In the genomic region with DNA sequence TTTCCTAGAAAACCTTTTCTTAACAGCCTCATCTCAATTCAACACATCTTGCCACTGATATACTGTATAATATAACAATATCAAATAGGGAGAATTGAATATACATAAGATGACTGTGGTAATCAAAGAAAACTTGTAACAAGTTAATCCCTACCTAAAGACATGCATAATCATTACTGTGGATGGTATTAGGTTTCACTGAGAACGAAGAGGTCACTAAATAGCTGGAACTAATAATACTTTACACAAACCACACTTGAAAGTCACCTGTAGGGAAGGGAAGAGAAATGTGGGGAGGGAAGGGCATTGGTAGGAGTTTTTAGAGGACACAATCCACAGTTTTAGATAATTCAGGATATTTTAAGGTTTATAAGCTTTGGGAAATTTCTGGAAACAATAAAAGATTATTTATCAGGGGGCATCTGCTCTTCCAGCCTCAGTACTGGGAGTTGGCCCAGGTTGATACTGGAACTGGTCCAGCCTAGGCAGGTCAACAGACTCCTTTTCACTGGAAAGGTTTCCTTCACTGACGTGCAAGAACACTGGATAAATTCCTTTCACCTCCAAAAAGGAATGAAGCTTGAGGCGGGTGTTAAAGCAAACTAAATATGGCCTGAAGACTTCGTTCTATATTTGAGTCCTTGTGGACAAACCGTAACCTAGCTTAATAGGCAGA, we compare ENCODE assay signal across 15 cellular contexts.
"Had no signal": no experiment of that assay in that cellular context is flagged by ENCODE, and none has a peak within 500 bp of the region (broad histone marks: within the 10 kb centered on the region; RNA-seq: fewer than 3 reads in every experiment).

No MANE protein-coding gene starts in this region.

- H3K4me3 Mint-ChIP-seq: natural killer cell; stimulated activated naive B cell treated with anti-CD40 and anti-IgM and Interleukin-4, amounts not matched to agents 10 μg/mL and 1 μg/mL and 100 μg/mL, for 72 hours had no signal

- H3K27me3 Mint-ChIP-seq: stimulated activated naive B cell treated with anti-CD40 and anti-IgM and Interleukin-4, amounts not matched to agents 10 μg/mL and 1 μg/mL and 100 μg/mL, for 72 hours had no signal

- H2AFZ ChIP-seq: hepatocyte had no signal

- H3K27me3 ChIP-seq: adrenal gland, colonic mucosa, esophagus muscularis mucosa, hepatocyte, transverse colon, vagina had no signal

- H3K4me3 ChIP-seq: adrenal gland, colonic mucosa, esophagus muscularis mucosa, hepatocyte, transverse colon, vagina had no signal

- H3K9me3 Mint-ChIP-seq: natural killer cell; stimulated activated naive B cell treated with anti-CD40 and anti-IgM and Interleukin-4, amounts not matched to agents 10 μg/mL and 1 μg/mL and 100 μg/mL, for 72 hours had no signal

- H3K36me3 Mint-ChIP-seq: natural killer cell; stimulated activated naive B cell treated with anti-CD40 and anti-IgM and Interleukin-4, amounts not matched to agents 10 μg/mL and 1 μg/mL and 100 μg/mL, for 72 hours had no signal

- H3K4me1 ChIP-seq: colonic mucosa, esophagus muscularis mucosa, vagina had no signal

- DNase-seq: activated CD4-positive, CD25-positive, alpha-beta regulatory T cell treated with anti-CD3 and anti-CD28 coated beads, Interleukin-2, amount 50 U/mL, for 72 hours; activated naive CD4-positive, alpha-beta T cell treated with anti-CD3 and anti-CD28 coated beads, Interleukin-2, amount 50 U/mL, for 16 hours; adrenal gland; colonic mucosa; left ventricle myocardium superior; mesendoderm; natural killer cell; posterior cingulate gyrus; stimulated activated CD4-positive, alpha-beta T cell treated with anti-CD3 and anti-CD28 coated beads, Interleukin-15, amount 100 ng/mL, for 24 hours; stimulated activated CD4-positive, alpha-beta T cell treated with anti-CD3 and anti-CD28 coated beads, Interleukin-4, amount 100 ng/mL, for 1 hour; stimulated activated naive B cell treated with anti-CD40 and anti-IgM and Interleukin-4, amounts not matched to agents 10 μg/mL and 1 μg/mL and 100 μg/mL, for 72 hours; transverse colon had no signal

- H3K36me3 ChIP-seq: adrenal gland, colonic mucosa, esophagus muscularis mucosa, transverse colon, vagina had no signal

- H3K27ac ChIP-seq: adrenal gland, colonic mucosa, esophagus muscularis mucosa, hepatocyte, transverse colon, vagina had no signal

- H3K27ac Mint-ChIP-seq: natural killer cell; stimulated activated naive B cell treated with anti-CD40 and anti-IgM and Interleukin-4, amounts not matched to agents 10 μg/mL and 1 μg/mL and 100 μg/mL, for 72 hours had no signal

- H3K9me3 ChIP-seq: adrenal gland, colonic mucosa, esophagus muscularis mucosa, transverse colon, vagina had no signal

- H3K4me2 ChIP-seq: hepatocyte had no signal

- ATAC-seq: left ventricle myocardium superior; natural killer cell; stimulated activated naive B cell treated with anti-CD40 and anti-IgM and Interleukin-4, amounts not matched to agents 10 μg/mL and 1 μg/mL and 100 μg/mL, for 72 hours had no signal
